ENCODE assay signal across 29 cellular contexts in the genomic region with DNA sequence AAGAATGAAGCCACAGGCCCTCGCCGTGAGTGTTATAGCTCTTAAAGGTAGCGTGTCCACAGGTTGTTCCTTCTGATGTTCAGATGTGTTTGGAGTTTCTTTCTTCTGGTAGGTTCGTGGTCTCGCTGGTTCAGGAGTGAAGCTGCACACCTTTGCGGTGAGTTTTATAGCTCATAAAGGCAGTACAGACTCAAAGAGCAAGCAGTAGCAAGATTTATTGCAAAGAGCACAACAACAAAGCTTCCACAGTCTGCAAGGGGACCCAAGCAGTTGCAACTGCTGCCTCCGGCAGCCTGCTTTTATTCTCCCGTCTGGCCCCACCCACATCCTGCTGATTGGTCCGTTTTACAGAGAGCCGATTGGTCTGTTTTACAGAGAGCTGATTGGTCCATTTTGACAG. TPM values are rescaled to one million over a fixed set of nuclear protein-coding genes. Genes with fewer than 3 reads are reported as not detected.
DNase-seq lines count a peak whose midpoint lies in the region; ATAC-seq, FAIRE-seq and TF ChIP-seq lines count a peak whose summit lies in the region.
"Had no signal": no experiment of that assay in that cellular context is flagged by ENCODE, and none has a peak within 500 bp of the region (broad histone marks: within the 10 kb centered on the region; RNA-seq: fewer than 3 reads in every experiment).

No MANE protein-coding gene starts in this region.

- no TSS peak for BruUV-seq in HepG2 (replicated peaks; lab: Mats Ljungman, UMichigan)

- H3K27me3 ChIP-seq in HepG2 (ENCODE audit: control insufficient read depth in 1 of 2, insufficient read depth in 2 of 2, low read length in 2 of 2) (no peaks in the 10 kb centered on the region; a peak in 1 of 5 replicates), right lobe of liver (no peaks in the 10 kb centered on the region)
- H3K27me3 ChIP-seq: BLaER1 treated with 17β-estradiol and CSF1 and Interleukin-3, amounts not matched to agents 10 nM and 100 nM; breast epithelium; MG63; upper lobe of right lung had no signal

- WGBS in HepG2 (ENCODE audit: low lambda C conversion rate), result 97% methylated on average over 10 of the region's 10 CpGs
- WGBS in right lobe of liver (ENCODE audit: insufficient coverage, low coverage, low lambda C conversion rate, missing lambda C conversion rate), result 98% methylated on average over 5 of the region's 10 CpGs

- TF ChIP-seq RAD21 in HepG2 (CRISPR knock-in tag; IDR thresholded peaks at IDR 0.05), result no peak

- H3K27ac ChIP-seq in HepG2 (ENCODE audit: extremely low read length, insufficient read depth, low read length), result no peak overlapping the region
- H3K27ac ChIP-seq in right lobe of liver, result no peak overlapping the region
- H3K27ac ChIP-seq: BLaER1 treated with 17β-estradiol and CSF1 and Interleukin-3, amounts not matched to agents 10 nM and 100 nM; breast epithelium; psoas muscle; upper lobe of right lung had no signal

- TF ChIP-seq EP300 in HepG2 (IDR thresholded peaks at IDR 0.05; ENCODE audit: low read depth in 2 of 2, low read length in 2 of 2) (no peak), HepG2 (CRISPR knock-in tag; IDR thresholded peaks at IDR 0.05; ENCODE audit: borderline replicate concordance) (no peak)

- intact Hi-C loops in HepG2 (cut with micrococcal nuclease; ENCODE audit: unreplicated experiment) (loop anchor here (10.0 kb wide), 1 partner anchor 482 kb away; the partner anchor contains the start of gene TMEM170B), right lobe of liver (cut with DNase I) (loop anchor here in 1 of 2 donors (10.0 kb wide), 1 partner anchor 152 kb away; no protein-coding TSS in a partner anchor), mucosa of descending colon (cut with DNase I, micrococcal nuclease) (no loop called here)

- DNase-seq in HepG2 (ENCODE audit: low spot score) (no peak), right lobe of liver (no peak), T-cell (peak in 28 of 34 experiments; percentile 7 to 62 (median 40)), mucosa of descending colon (peak in 2 of 3 donors; percentile 38 to 52), GM12892 (ENCODE audit: insufficient read length) (no peak), nucleus accumbens (lab: John Stamatoyannopoulos, UW) (no peak)
- DNase-seq: activated effector memory CD4-positive, alpha-beta T cell treated with anti-CD3 and anti-CD28 coated beads, Interleukin-2, amount 50 U/mL, for 16 hours; Calu3; DMS79 treated with DMSO at 0.1 percent for 48 hours; effector CD4-positive, alpha-beta T cell; glutamatergic neuron; islet precursor cell; KG1; left ventricle myocardium superior; MG63; naive B cell; NCI-H2029; NCI-H69; occipital lobe; psoas muscle; SHP77; upper lobe of right lung had no signal

- H3K4me3 ChIP-seq in HepG2 (replicated peaks in 1 of 3; ENCODE audit: insufficient read depth in 1 of 3, low read depth in 2 of 3, low read length in 3 of 3), result no peak overlapping the region
- no peak overlapping the region for H3K4me3 ChIP-seq in right lobe of liver
- no peak overlapping the region for H3K4me3 ChIP-seq in mucosa of descending colon
- H3K4me3 ChIP-seq: BLaER1 treated with 17β-estradiol and CSF1 and Interleukin-3, amounts not matched to agents 10 nM and 100 nM; breast epithelium; MG63; psoas muscle; upper lobe of right lung had no signal

- peaks cover 56% of the 10 kb centered on the region for H3K36me3 Mint-ChIP-seq in T-cell
- peaks cover 35% of the 10 kb centered on the region for H3K36me3 Mint-ChIP-seq in activated naive CD4-positive, alpha-beta T cell treated with anti-CD3 and anti-CD28 coated beads, Interleukin-2, amount 50 U/mL, for 24 hours

- peaks cover 29% of the 10 kb centered on the region for H3K79me2 ChIP-seq in HepG2 (ENCODE audit: insufficient read depth, low read length)

- peaks cover 0 to 5% (median 0%) of the 10 kb centered on the region in 3 donors for H3K9me3 Mint-ChIP-seq in T-cell
- H3K9me3 Mint-ChIP-seq in activated naive CD4-positive, alpha-beta T cell treated with anti-CD3 and anti-CD28 coated beads, Interleukin-2, amount 50 U/mL, for 24 hours, result no peaks in the 10 kb centered on the region

- peaks cover 17% of the 10 kb centered on the region for H4K20me1 ChIP-seq in HepG2 (ENCODE audit: insufficient read depth, low read length)

- no peak overlapping the region for H3K9ac ChIP-seq in HepG2 (ENCODE audit: insufficient read depth, low read depth, low read length)
- H3K9ac ChIP-seq: BLaER1 treated with 17β-estradiol and CSF1 and Interleukin-3, amounts not matched to agents 10 nM and 100 nM had no signal

- H3K4me1 ChIP-seq in HepG2 (ENCODE audit: insufficient read depth, low read length) (peaks cover 11% of the 10 kb centered on the region), right lobe of liver (peaks cover 0 to 10% (median 0%) of the 10 kb centered on the region in 4 donors), mucosa of descending colon (ENCODE audit: low read depth) (peaks cover 6% of the 10 kb centered on the region)

- CTCF ChIA-PET in HepG2 (lab: Yijun Ruan, JAX; ENCODE audit: low intra/inter-chr PET ratio, low total read pairs) (no interaction called here), T-cell (lab: Charles Lee) (interaction anchor here (0.6 kb wide), 2 partner anchors 118 to 311 kb away, joined by 3 to 5 read pairs; no protein-coding TSS in a partner anchor)

- H3K4me2 ChIP-seq in HepG2 (ENCODE audit: low read depth, low read length), result no peak overlapping the region
- H3K4me2 ChIP-seq: BLaER1 treated with 17β-estradiol and CSF1 and Interleukin-3, amounts not matched to agents 10 nM and 100 nM had no signal

- in situ Hi-C loops in HepG2 (cut with HindIII; ENCODE audit: extremely low pct_ligation_motif_present, low pct_unique_long_range_greater_than_20kb), result no loop called here

- FAIRE-seq in HepG2 (lab: Jason Lieb, UNC) (no peak), GM12892 (lab: Jason Lieb, UNC) (no peak)
- FAIRE-seq: GM18507 had no signal

- no peaks in the 10 kb centered on the region for H3K27me3 Mint-ChIP-seq in T-cell
- no peaks in the 10 kb centered on the region for H3K27me3 Mint-ChIP-seq in activated naive CD4-positive, alpha-beta T cell treated with anti-CD3 and anti-CD28 coated beads, Interleukin-2, amount 50 U/mL, for 24 hours
- H3K27me3 Mint-ChIP-seq: naive B cell had no signal

- H3K9me3 ChIP-seq in HepG2 (ENCODE audit: low read length) (no peaks in the 10 kb centered on the region), right lobe of liver (no peaks in the 10 kb centered on the region), mucosa of descending colon (no peaks in the 10 kb centered on the region)
- H3K9me3 ChIP-seq: breast epithelium, psoas muscle, upper lobe of right lung had no signal

- no peak for TF ChIP-seq POLR2A in HepG2 (IDR thresholded peaks at IDR 0.05; ENCODE audit: insufficient read depth in 1 of 2, low read depth in 2 of 2, low read length in 2 of 2)
- no peak for TF ChIP-seq POLR2A in right lobe of liver (IDR thresholded peaks at IDR 0.05)
- no peak for TF ChIP-seq POLR2A in GM12892 (IDR thresholded peaks at IDR 0.05; ENCODE audit: low read depth, low read length)

- H3K36me3 ChIP-seq in HepG2 (replicated peaks in 1 of 2; ENCODE audit: control insufficient read depth in 1 of 2, insufficient read depth in 2 of 2, low read length in 2 of 2) (peaks cover 6 to 17% of the 10 kb centered on the region in 2 experiments), right lobe of liver (peaks cover 0 to 32% (median 9%) of the 10 kb centered on the region in 4 donors), mucosa of descending colon (ENCODE audit: low read depth) (no peaks in the 10 kb centered on the region)
- H3K36me3 ChIP-seq: breast epithelium, upper lobe of right lung had no signal

- H3K27ac Mint-ChIP-seq in T-cell, result peak overlapping the region; percentile 40 to 53
- H3K27ac Mint-ChIP-seq in activated naive CD4-positive, alpha-beta T cell treated with anti-CD3 and anti-CD28 coated beads, Interleukin-2, amount 50 U/mL, for 24 hours, result peak overlapping the region; percentile 43

- H3K4me3 Mint-ChIP-seq in T-cell, result peak overlapping the region in 1 of 3 donors; percentile 30
- H3K4me3 Mint-ChIP-seq in activated naive CD4-positive, alpha-beta T cell treated with anti-CD3 and anti-CD28 coated beads, Interleukin-2, amount 50 U/mL, for 24 hours, result peak overlapping the region; percentile 51

- no peak overlapping the region for H2AFZ ChIP-seq in HepG2 (ENCODE audit: low read length)

- peaks cover 67 to 81% (median 75%) of the 10 kb centered on the region in 3 donors for H3K4me1 Mint-ChIP-seq in T-cell
- H3K4me1 Mint-ChIP-seq in activated naive CD4-positive, alpha-beta T cell treated with anti-CD3 and anti-CD28 coated beads, Interleukin-2, amount 50 U/mL, for 24 hours, result peaks cover 80% of the 10 kb centered on the region

- no peak for TF ChIP-seq CTCF in HepG2 (CRISPR knock-in tag; IDR thresholded peaks at IDR 0.05)
- TF ChIP-seq CTCF in right lobe of liver (IDR thresholded peaks at IDR 0.05), result no peak
- no peak for TF ChIP-seq CTCF in mucosa of descending colon (IDR thresholded peaks at IDR 0.05)

- POLR2A ChIA-PET in HepG2 (lab: Yijun Ruan, JAX) (no interaction called here), T-cell (lab: Charles Lee) (interaction anchor here in 1 of 2 donors (0.6 to 1.1 kb wide), 2 partner anchors 11 to 32 kb away, joined by 3 to 4 read pairs; no protein-coding TSS in a partner anchor)

- ATAC-seq in HepG2 (no peak), right lobe of liver (no peak), T-cell (replicated peaks in 1 of 4) (no peak), mucosa of descending colon (peak; percentile 47), GM19328 (IDR thresholded peaks at IDR 0.05; ENCODE audit: unreplicated experiment) (no peak)
- ATAC-seq: HCT116, left ventricle myocardium superior, Panc1, psoas muscle, upper lobe of right lung had no signal

RNA-seq across cellular contexts. Expression of gene HIVEP1, which starts 5.2 kb away (rescaled TPM):
- total RNA-seq in HepG2 (2016; rRNA removed; fragmentation: Illumina TruSeq; extraction: Trizol), result 7.4 and 11.1 TPM in 2 replicates
- 1.6 and 2.1 TPM in 2 replicates for total RNA-seq in HepG2 (2016; cell fraction: cytosol; rRNA removed; fragmentation: Illumina TruSeq; extraction: Trizol; ENCODE audit: low read depth)
- total RNA-seq in HepG2 (2016; cell fraction: insoluble cytoplasmic fraction; rRNA removed; fragmentation: Illumina TruSeq; extraction: Trizol), result 7.9 and 9.1 TPM in 2 replicates
- 4.1 and 4.8 TPM in 2 replicates for total RNA-seq in HepG2 (2016; cell fraction: membrane; rRNA removed; fragmentation: Illumina TruSeq; extraction: Trizol)
- 20.1 and 25.7 TPM in 2 replicates for total RNA-seq in HepG2 (2016; cell fraction: nucleus; rRNA removed; fragmentation: Illumina TruSeq; extraction: Trizol)
- polyA plus RNA-seq in HepG2 (2011; rRNA removed), result 9.9 and 10.9 TPM in 2 replicates
- polyA plus RNA-seq in HepG2 (2011; cell fraction: cytosol; rRNA removed), result 8.4 and 8.9 TPM in 2 replicates
- 15.8 and 16.8 TPM in 2 replicates for polyA plus RNA-seq in HepG2 (2011; cell fraction: nucleus; rRNA removed)
- polyA plus RNA-seq in HepG2 (2012), result 7.8 and 9.0 TPM in 2 replicates
- polyA plus RNA-seq in HepG2 (2016; cell fraction: cytosol; fragmentation: Illumina TruSeq; extraction: Trizol; ENCODE audit: low read depth), result 0.77 and 1.1 TPM in 2 replicates
- 6.8 and 7.6 TPM in 2 replicates for polyA plus RNA-seq in HepG2 (2016; cell fraction: insoluble cytoplasmic fraction; fragmentation: Illumina TruSeq; extraction: Trizol; ENCODE audit: low read depth)
- 1.6 and 1.7 TPM in 2 replicates for polyA plus RNA-seq in HepG2 (2016; cell fraction: membrane; fragmentation: Illumina TruSeq; extraction: Trizol; ENCODE audit: low read depth)
- 13.9 and 14.0 TPM in 2 replicates for polyA plus RNA-seq in HepG2 (2016; cell fraction: nucleus; fragmentation: Illumina TruSeq; extraction: Trizol; ENCODE audit: insufficient read depth, low read depth)
- polyA minus RNA-seq in HepG2 (2011; rRNA and poly(A)+ RNA removed; ENCODE audit: low replicate concordance), result 28.2 and 31.3 TPM in 2 replicates
- polyA minus RNA-seq in HepG2 (2011; cell fraction: cytosol; rRNA and poly(A)+ RNA removed), result 11.1 and 13.6 TPM in 2 replicates
- 69.6 and 70.4 TPM in 2 replicates for polyA minus RNA-seq in HepG2 (2011; cell fraction: nucleus; rRNA and poly(A)+ RNA removed)
- 10 to 100 TPM; 13.2 to 23.3 (median 17.8) TPM for total RNA-seq in right lobe of liver
- 10 to 100 TPM; 20.0 to 73.1 (median 29.5) TPM for total RNA-seq in T-cell
- total RNA-seq in mucosa of descending colon, result 10 to 100 TPM; 27.6 to 37.3 (median 35.8) TPM
- polyA plus RNA-seq in GM12892 (2012; ENCODE audit: missing spikeins), result 19.0 TPM

Comparison
In these comparisons a context has a peak if more than half of its experiments do, and no peak if none do; other contexts are left out.
1. DNase-seq: peak in T-cell (28 of 34) and mucosa of descending colon (2 of 3); none in HepG2 (single experiment), right lobe of liver (0 of 3), GM12892 (single experiment) and nucleus accumbens (0 of 56).